8 cellular contexts compared by ENCODE assay signal in genomic region chr2:191571163-191571769, GRCh38.
A peak's percentile ranks its signal among the peaks of the same experiment; 100 is the strongest.
DNase-seq lines count a peak whose midpoint lies in the region; ATAC-seq and TF ChIP-seq lines count a peak whose summit lies in the region.

No MANE protein-coding gene starts in this region.

- H3K4me2 ChIP-seq in BLaER1 (peak overlapping the region; percentile 46), Loucy (ENCODE audit: low read depth, low read length, poor library complexity, severe bottlenecking) (peak overlapping the region; percentile 62)

- H3K9me3 Mint-ChIP-seq in activated T-cell treated with anti-CD3 and anti-CD28 coated beads, Interleukin-2, amount 50 U/mL, for 4 hours, result no peaks in the 10 kb centered on the region

- intact Hi-C loops in left ventricle myocardium inferior (cut with micrococcal nuclease) (no loop called here), posterior cingulate gyrus (cut with DNase I) (loop anchor here (2.0 kb wide), 1 partner anchor 120 kb away; no protein-coding TSS in a partner anchor)

- H4K20me1 ChIP-seq in BLaER1 (no peaks in the 10 kb centered on the region), Loucy (ENCODE audit: insufficient read depth, low read length, poor library complexity, severe bottlenecking) (no peaks in the 10 kb centered on the region)

- H3K9ac ChIP-seq in BLaER1 (no peak overlapping the region), Loucy (ENCODE audit: low read depth, low read length, poor library complexity, severe bottlenecking) (no peak overlapping the region), skeletal muscle tissue (ENCODE audit: low read depth in 1 of 3, low read length in 3 of 3) (no peak overlapping the region)

- H3K27me3 Mint-ChIP-seq in activated T-cell treated with anti-CD3 and anti-CD28 coated beads, Interleukin-2, amount 50 U/mL, for 4 hours (ENCODE audit: low read depth), result peaks cover 1% of the 10 kb centered on the region

- peak; percentile 64 for ATAC-seq in GM18868 (IDR thresholded peaks at IDR 0.05; ENCODE audit: unreplicated experiment)
- no peak for ATAC-seq in activated T-cell treated with anti-CD3 and anti-CD28 coated beads, Interleukin-2, amount 50 U/mL, for 4 hours

- H3K79me2 ChIP-seq in Loucy (ENCODE audit: insufficient read depth, low read length), result no peaks in the 10 kb centered on the region

- peak; percentile 8 for DNase-seq in activated T-cell treated with anti-CD3 and anti-CD28 coated beads, Interleukin-2, amount 50 U/mL, for 4 hours
- no peak for DNase-seq in left ventricle myocardium inferior
- DNase-seq in posterior cingulate gyrus, result no peak
- DNase-seq in NCI-H2107 (lab: John Stamatoyannopoulos, UW), result no peak

- no peaks in the 10 kb centered on the region for H3K36me3 Mint-ChIP-seq in activated T-cell treated with anti-CD3 and anti-CD28 coated beads, Interleukin-2, amount 50 U/mL, for 4 hours (ENCODE audit: insufficient read depth)

- H3K4me1 ChIP-seq in BLaER1 (peaks cover 14% of the 10 kb centered on the region), Loucy (ENCODE audit: insufficient read depth, low read length, poor library complexity, severe bottlenecking) (peaks cover 13% of the 10 kb centered on the region), left ventricle myocardium inferior (no peaks in the 10 kb centered on the region), skeletal muscle tissue (ENCODE audit: control insufficient read depth in 3 of 3, insufficient read depth in 3 of 3, low read length in 3 of 3) (no peaks in the 10 kb centered on the region)

- H3K9me3 ChIP-seq in BLaER1 (no peaks in the 10 kb centered on the region), Loucy (ENCODE audit: insufficient read depth, low read depth, low read length) (no peaks in the 10 kb centered on the region), left ventricle myocardium inferior (replicated peaks) (no peaks in the 10 kb centered on the region), skeletal muscle tissue (ENCODE audit: control insufficient read depth in 3 of 3, low read length in 3 of 3) (no peaks in the 10 kb centered on the region)

- H3K27ac ChIP-seq in BLaER1 (no peak overlapping the region), left ventricle myocardium inferior (replicated peaks) (no peak overlapping the region), skeletal muscle tissue (ENCODE audit: low read depth, low read length) (peak overlapping the region; percentile 32)

- no peaks in the 10 kb centered on the region for H3F3A ChIP-seq in Loucy (ENCODE audit: low read depth)

- peak overlapping the region; percentile 86 for H2AFZ ChIP-seq in Loucy (ENCODE audit: low read length)

- peak overlapping the region; percentile 50 for H3K4me3 Mint-ChIP-seq in activated T-cell treated with anti-CD3 and anti-CD28 coated beads, Interleukin-2, amount 50 U/mL, for 4 hours

- H3K4me3 ChIP-seq in BLaER1, result no peak overlapping the region
- H3K4me3 ChIP-seq in Loucy (ENCODE audit: low read length, poor library complexity, severe bottlenecking), result peak overlapping the region; percentile 55
- H3K4me3 ChIP-seq in left ventricle myocardium inferior, result peak overlapping the region; percentile 27
- H3K4me3 ChIP-seq in skeletal muscle tissue (ENCODE audit: low read length in 3 of 3), result peak overlapping the region in 1 of 3 donors; percentile 46

- no peaks in the 10 kb centered on the region for H3K36me3 ChIP-seq in BLaER1
- no peaks in the 10 kb centered on the region for H3K36me3 ChIP-seq in Loucy (ENCODE audit: insufficient read depth, low read length)
- no peaks in the 10 kb centered on the region for H3K36me3 ChIP-seq in left ventricle myocardium inferior
- no peaks in the 10 kb centered on the region for H3K36me3 ChIP-seq in skeletal muscle tissue (ENCODE audit: control insufficient read depth in 3 of 3, insufficient read depth in 3 of 3, low read length in 3 of 3)

- TF ChIP-seq CTCF in Loucy (conservative IDR thresholded peaks at IDR 0.05; ENCODE audit: low read length) (peak; percentile 69), left ventricle myocardium inferior (IDR thresholded peaks at IDR 0.05; ENCODE audit: borderline replicate concordance) (no peak)

- peaks cover 47% of the 10 kb centered on the region for H3K4me1 Mint-ChIP-seq in activated T-cell treated with anti-CD3 and anti-CD28 coated beads, Interleukin-2, amount 50 U/mL, for 4 hours (ENCODE audit: low read depth)

- no peaks in the 10 kb centered on the region for H3K9me2 ChIP-seq in Loucy (replicated peaks; ENCODE audit: low read depth, low read length)

- H3K27me3 ChIP-seq in BLaER1 (no peaks in the 10 kb centered on the region), Loucy (ENCODE audit: insufficient read depth, low read length, poor library complexity, severe bottlenecking) (no peaks in the 10 kb centered on the region), left ventricle myocardium inferior (ENCODE audit: low read depth) (peaks cover 19% of the 10 kb centered on the region), skeletal muscle tissue (ENCODE audit: control insufficient read depth in 3 of 3, insufficient read depth in 3 of 3, low read length in 3 of 3) (no peaks in the 10 kb centered on the region)
